Comparison of ENCODE assay signal across 1 cellular context in the genomic region with DNA sequence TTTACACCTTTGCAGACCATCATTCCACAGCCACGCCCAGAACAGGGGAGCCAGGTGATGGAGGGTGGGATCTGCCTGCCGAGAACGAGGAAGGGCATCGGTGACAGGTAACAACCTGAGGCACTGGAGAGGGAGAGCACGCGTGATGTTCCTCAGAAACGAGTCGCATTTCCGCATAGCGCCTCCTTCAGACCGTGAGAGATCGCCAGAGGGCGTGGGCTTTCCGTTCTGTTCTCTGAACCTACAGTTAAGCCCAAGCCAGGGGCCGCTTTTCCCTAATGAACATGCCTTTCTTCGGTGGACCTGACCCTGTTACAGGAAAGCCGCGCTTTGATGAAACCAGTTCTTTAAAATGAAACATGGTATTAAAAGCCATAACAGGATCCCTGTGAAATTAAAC.
TF ChIP-seq lines count a peak whose summit lies in the region.

No MANE protein-coding gene starts in this region.

TF ChIP-seq in GM23338, 12 proteins besides CTCF, POLR2A, EP300 and RAD21:
- no peak for TF ChIP-seq STAT1 (IDR thresholded peaks at IDR 0.05; ENCODE audit: unreplicated experiment)
- TF ChIP-seq POLR2AphosphoS5 (IDR thresholded peaks at IDR 0.05; ENCODE audit: low read depth) = no peak
- TF ChIP-seq EZH2 (IDR thresholded peaks at IDR 0.05; ENCODE audit: low read depth, unreplicated experiment) = no peak
- no peak for TF ChIP-seq JUNB (IDR thresholded peaks at IDR 0.05; ENCODE audit: unreplicated experiment)
- no peak for TF ChIP-seq ETS1 (IDR thresholded peaks at IDR 0.05)
- no peak for TF ChIP-seq REST (IDR thresholded peaks at IDR 0.05; ENCODE audit: unreplicated experiment)
- no peak for TF ChIP-seq EZH2phosphoT487 (IDR thresholded peaks at IDR 0.05; ENCODE audit: unreplicated experiment)
- TF ChIP-seq ZNF331 (CRISPR knock-in tag; IDR thresholded peaks at IDR 0.05; ENCODE audit: low read depth) = no peak
